In the genomic region with DNA sequence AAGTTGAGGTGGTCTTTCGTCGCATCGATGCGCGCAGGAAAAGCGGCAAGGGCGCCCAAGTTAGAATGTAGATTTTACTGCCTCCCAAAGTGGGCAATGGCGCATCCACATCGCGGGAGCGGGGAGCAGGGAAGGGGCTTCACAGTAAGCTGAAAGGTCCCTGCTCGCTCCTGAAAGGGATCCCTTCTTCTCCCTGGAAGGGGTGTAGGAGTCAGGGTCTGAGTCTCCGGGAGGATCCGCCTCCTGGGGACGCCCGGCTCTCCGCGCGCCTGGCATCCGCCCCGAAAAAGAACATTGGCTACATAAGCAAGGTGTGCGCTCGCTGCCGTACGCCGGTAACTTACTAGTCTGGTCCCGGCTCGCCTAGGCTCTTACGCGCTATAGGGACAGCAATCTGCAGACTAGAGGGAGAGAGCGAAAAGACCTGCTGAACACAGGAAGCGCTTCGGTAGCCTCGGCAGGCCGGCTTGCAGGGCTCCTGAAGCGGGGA, we compare ENCODE assay signal across 1 cellular context.
TF ChIP-seq lines count a peak whose summit lies in the region.

No MANE protein-coding gene starts in this region.

TF ChIP-seq in IMR-90, 13 proteins besides CTCF, POLR2A, EP300 and RAD21 (continued from another document):
- no peak for TF ChIP-seq FOS (IDR thresholded peaks at IDR 0.05; ENCODE audit: low read depth, low read length)
- no peak for TF ChIP-seq MAZ (IDR thresholded peaks at IDR 0.05; ENCODE audit: borderline replicate concordance, low read depth, low read length)
- no peak for TF ChIP-seq MXI1 (IDR thresholded peaks at IDR 0.05; ENCODE audit: borderline replicate concordance, low read depth, low read length)
- no peak for TF ChIP-seq BHLHE40 (IDR thresholded peaks at IDR 0.05; ENCODE audit: low read depth, low read length)
- TF ChIP-seq RCOR1 (IDR thresholded peaks at IDR 0.05; ENCODE audit: insufficient replicate concordance, low read length) = no peak
- no peak for TF ChIP-seq RFX5 (IDR thresholded peaks at IDR 0.05; ENCODE audit: low read depth, low read length)
- TF ChIP-seq, protein P1, sequence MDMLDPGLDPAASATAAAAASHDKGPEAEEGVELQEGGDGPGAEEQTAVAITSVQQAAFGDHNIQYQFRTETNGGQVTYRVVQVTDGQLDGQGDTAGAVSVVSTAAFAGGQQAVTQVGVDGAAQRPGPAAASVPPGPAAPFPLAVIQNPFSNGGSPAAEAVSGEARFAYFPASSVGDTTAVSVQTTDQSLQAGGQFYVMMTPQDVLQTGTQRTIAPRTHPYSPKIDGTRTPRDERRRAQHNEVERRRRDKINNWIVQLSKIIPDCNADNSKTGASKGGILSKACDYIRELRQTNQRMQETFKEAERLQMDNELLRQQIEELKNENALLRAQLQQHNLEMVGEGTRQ (IDR thresholded peaks at IDR 0.05; ENCODE audit: low read depth, low read length) = no peak
